In genomic region chr1:248863011-248863881, GRCh38 we compare ENCODE assay signal across 8 cellular contexts. TPM values are rescaled to one million over a fixed set of nuclear protein-coding genes. Genes with fewer than 3 reads are reported as not detected.
DNase-seq lines count a peak whose midpoint lies in the region; ATAC-seq lines count a peak whose summit lies in the region.

No MANE protein-coding gene starts in this region.

- no peaks in the 10 kb centered on the region for H3K27me3 ChIP-seq in duodenal mucosa (ENCODE audit: control insufficient read depth in 1 of 2, insufficient read depth in 2 of 2, low read length in 2 of 2)

- peak; percentile 64 for ATAC-seq in GM19372 (IDR thresholded peaks at IDR 0.05; ENCODE audit: low read depth, unreplicated experiment)
- peak; percentile 53 for ATAC-seq in HG03469 (IDR thresholded peaks at IDR 0.05; ENCODE audit: unreplicated experiment)

- no peaks in the 10 kb centered on the region for H3K9me3 ChIP-seq in duodenal mucosa (ENCODE audit: control insufficient read depth in 1 of 2, low read length in 2 of 2)

- DNase-seq in C1 segment of cervical spinal cord (lab: John Stamatoyannopoulos, UW): peak; percentile 24 to 93 (median 55)
- peak; percentile 50 for DNase-seq in NCI-H526 treated with DMSO at 0.1 percent for 48 hours (lab: John Stamatoyannopoulos, UW)
- peak; percentile 73 for DNase-seq in activated CD4-positive, alpha-beta T cell treated with anti-CD3 and anti-CD28 coated beads, Interleukin-2, amount 50 U/mL, for 4 hours
- peak; percentile 64 to 71 for DNase-seq in lung microvascular endothelial cell (ENCODE audit: low read depth in 2 of 2)
- peak; percentile 63 to 85 (median 74) for DNase-seq in stimulated activated CD4-positive, alpha-beta T cell treated with anti-CD3 and anti-CD28 coated beads, TNF-alpha, amount 100 ng/mL, for 48 hours (ENCODE audit: low read depth in 3 of 3)

- H3K4me3 ChIP-seq in duodenal mucosa (ENCODE audit: low read depth in 1 of 2, low read length in 2 of 2): peak overlapping the region; percentile 76 to 89

- H3K36me3 ChIP-seq in duodenal mucosa (ENCODE audit: control insufficient read depth in 1 of 2, insufficient read depth in 2 of 2, low read length in 2 of 2): no peaks in the 10 kb centered on the region

- peaks cover 22% of the 10 kb centered on the region in 2 donors for H3K4me1 ChIP-seq in duodenal mucosa (ENCODE audit: control insufficient read depth in 1 of 2, insufficient read depth in 2 of 2, low read length in 2 of 2)

- peak overlapping the region; percentile 45 for H3K27ac ChIP-seq in duodenal mucosa (ENCODE audit: low read depth, low read length)

- peak overlapping the region; percentile 47 to 76 for H3K9ac ChIP-seq in duodenal mucosa (ENCODE audit: low read depth in 1 of 2, low read length in 2 of 2)

RNA-seq across cellular contexts. Expression of gene ZNF692, which starts 4.4 kb away (rescaled TPM):
- total RNA-seq in lung microvascular endothelial cell: 4.4 and 7.9 TPM in 2 replicates

RNA-seq across cellular contexts. Expression of gene ZNF672, which starts 25.2 kb away (rescaled TPM):
- 12.0 and 16.7 TPM in 2 replicates for total RNA-seq in lung microvascular endothelial cell

RNA-seq across cellular contexts. Expression of gene SH3BP5L, which starts 37.5 kb away (rescaled TPM):
- total RNA-seq in lung microvascular endothelial cell: 13.9 and 20.0 TPM in 2 replicates

RNA-seq across cellular contexts. Expression of gene PGBD2, which starts 42.8 kb away (rescaled TPM):
- 4.8 and 10.9 TPM in 2 replicates for total RNA-seq in lung microvascular endothelial cell

Comparison
In these comparisons a context has a peak if more than half of its experiments do, and no peak if none do; other contexts are left out.
1. Peak in every context shown above with its lines: DNase-seq, ATAC-seq, H3K4me3 ChIP-seq and H3K27ac ChIP-seq.